ENCODE assay signal across 8 cellular contexts in genomic region chr17:47286198-47286914, GRCh38. TPM values are rescaled to one million over a fixed set of nuclear protein-coding genes. Genes with fewer than 3 reads are reported as not detected.
A peak's percentile ranks its signal among the peaks of the same experiment; 100 is the strongest.
DNase-seq lines count a peak whose midpoint lies in the region; ATAC-seq and TF ChIP-seq lines count a peak whose summit lies in the region.
"Had no signal": no experiment of that assay in that cellular context is flagged by ENCODE, and none has a peak within 500 bp of the region (broad histone marks: within the 10 kb centered on the region; RNA-seq: fewer than 3 reads in every experiment).

No MANE protein-coding gene starts in this region.

- H3K27ac ChIP-seq in body of pancreas, result no peak overlapping the region

- intact Hi-C loops in body of pancreas (cut with DNase I), result no loop called here

- no peaks in the 10 kb centered on the region for H3K9me3 ChIP-seq in body of pancreas

- ATAC-seq in GM18909 (IDR thresholded peaks at IDR 0.05; ENCODE audit: poor library complexity, unreplicated experiment) (peak; percentile 67), GM21825 (IDR thresholded peaks at IDR 0.05; ENCODE audit: unreplicated experiment) (peak; percentile 67), HG03565 (IDR thresholded peaks at IDR 0.05; ENCODE audit: unreplicated experiment) (peak; percentile 61), body of pancreas (no peak)

- H3K4me3 ChIP-seq in skeletal muscle cell (ENCODE audit: low read depth, low read length) (no peak overlapping the region), body of pancreas (no peak overlapping the region)

- no peak for TF ChIP-seq POLR2A in body of pancreas (IDR thresholded peaks at IDR 0.05)

- H3K36me3 ChIP-seq in body of pancreas (replicated peaks in 1 of 2; ENCODE audit: insufficient read depth in 1 of 2, low read depth in 2 of 2), result no peaks in the 10 kb centered on the region

- DNase-seq in skeletal muscle cell (ENCODE audit: low read depth), result peak; percentile 80
- no peak for DNase-seq in GM03348 (ENCODE audit: low spot score)
- DNase-seq in kidney glomerular epithelial cell (lab: John Stamatoyannopoulos, UW), result no peak
- no peak for DNase-seq in body of pancreas
- DNase-seq: NCI-H146 had no signal

- 66 to 73% methylated on average over 6 of the region's 6 CpGs for WGBS in body of pancreas, 2 donors

- no peaks in the 10 kb centered on the region for H3K4me1 ChIP-seq in body of pancreas

- no peaks in the 10 kb centered on the region for H3K27me3 ChIP-seq in body of pancreas

- no peak for TF ChIP-seq CTCF in body of pancreas (IDR thresholded peaks at IDR 0.05)

RNA-seq across cellular contexts. Expression of gene ITGB3, which starts 32.7 kb away (rescaled TPM):
- 1 to 10 TPM; 2.0 to 2.1 TPM for total RNA-seq in body of pancreas

RNA-seq across cellular contexts. Expression of gene EFCAB13, which starts 37.4 kb away (rescaled TPM):
- total RNA-seq in body of pancreas, result 10 to 100 TPM in 1 of 2 donors, 1 to 10 TPM in 1; 2.6 to 10.6 TPM
